ENCODE assay signal across 1 cellular context in genomic region chr1:16692717-16693468, GRCh38.
TF ChIP-seq lines count a peak whose summit lies in the region.

No MANE protein-coding gene starts in this region.

TF ChIP-seq in endothelial cell of umbilical vein, 7 proteins besides CTCF, POLR2A, EP300 and RAD21:
- peak; percentile 33 for TF ChIP-seq EZH2 (IDR thresholded peaks at IDR 0.05; ENCODE audit: borderline replicate concordance, low read depth, low read length, severe bottlenecking)
